In the genomic region with DNA sequence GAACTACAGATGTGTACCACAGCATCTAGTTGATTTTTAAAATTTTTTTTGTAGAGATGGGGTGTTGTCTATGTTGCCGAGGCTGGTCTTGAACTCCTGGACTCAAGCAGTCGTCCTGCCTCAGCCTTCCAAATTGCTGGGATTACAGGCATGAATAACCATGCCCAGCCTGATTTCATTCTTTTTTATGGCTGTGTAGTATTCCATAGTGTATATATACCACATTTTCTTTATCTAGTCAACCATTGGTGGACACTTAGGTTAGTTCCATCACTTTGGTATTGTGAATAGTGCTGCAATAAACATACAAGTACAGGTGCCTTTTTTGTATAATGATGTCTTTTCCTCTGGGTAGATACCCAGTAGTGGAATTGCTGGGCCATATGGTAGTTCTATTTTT, we compare ENCODE assay signal across 1 cellular context.
TF ChIP-seq lines count a peak whose summit lies in the region.

No MANE protein-coding gene starts in this region.

TF ChIP-seq in H1, 55 proteins besides CTCF, POLR2A, EP300 and RAD21:
- TF ChIP-seq JUN (IDR thresholded peaks at IDR 0.05; ENCODE audit: low read depth, low read length) (no peak), KDM1A (IDR thresholded peaks at IDR 0.05; ENCODE audit: borderline replicate concordance, low read length) (0 out of 2 replicates have a peak, but pooled peaks have one; percentile 4), HDAC2 (IDR thresholded peaks at IDR 0.05; ENCODE audit: borderline replicate concordance in 1 of 2, low read depth in 2 of 2, low read length in 2 of 2) (no peak)
